ENCODE assay signal across 27 cellular contexts in the genomic region with DNA sequence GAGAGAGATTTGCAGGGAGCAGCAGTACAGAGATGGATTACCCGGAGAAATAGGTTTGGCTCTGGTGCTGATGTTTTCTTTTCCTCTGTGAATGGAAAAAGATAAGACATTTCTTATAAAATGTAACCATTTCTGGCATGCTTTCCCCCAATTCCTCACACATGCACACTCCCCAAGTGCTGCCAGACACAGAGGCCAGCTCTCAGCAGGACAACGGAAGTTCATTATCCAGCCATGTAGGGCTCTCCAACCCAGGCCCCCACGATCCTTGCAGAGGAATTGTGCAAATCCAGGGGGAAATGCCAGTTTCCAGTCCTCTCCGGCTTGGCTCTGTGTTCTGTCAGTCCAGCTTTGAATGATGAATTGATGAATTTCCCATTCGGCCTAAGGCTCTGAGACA.
"Had no signal": no experiment of that assay in that cellular context is flagged by ENCODE, and none has a peak within 500 bp of the region (broad histone marks: within the 10 kb centered on the region; RNA-seq: fewer than 3 reads in every experiment).

No MANE protein-coding gene starts in this region.

- H3K4me1 Mint-ChIP-seq: naive thymus-derived CD4-positive, alpha-beta T cell; T-cell had no signal

- H3K36me3 Mint-ChIP-seq: activated naive CD8-positive, alpha-beta T cell; naive thymus-derived CD4-positive, alpha-beta T cell; neural progenitor cell; stimulated activated memory B cell treated with anti-CD40 and anti-IgM and Interleukin-4, amounts not matched to agents 10 μg/mL and 1 μg/mL and 100 μg/mL, for 72 hours; T-cell had no signal

- H3K4me2 ChIP-seq: neural progenitor cell had no signal

- ATAC-seq: activated T-cell treated with anti-CD3 and anti-CD28 coated beads, Interleukin-2, amount 50 U/mL, for 72 hours; naive thymus-derived CD4-positive, alpha-beta T cell; stimulated activated memory B cell treated with anti-CD40 and anti-IgM and Interleukin-4, amounts not matched to agents 10 μg/mL and 1 μg/mL and 100 μg/mL, for 72 hours; T-cell had no signal

- H3K4me3 Mint-ChIP-seq: activated B cell treated with CpG ODN at 0.5 μM for 24 hours; activated naive CD8-positive, alpha-beta T cell; activated T-cell treated with anti-CD3 and anti-CD28 coated beads, Interleukin-2, amount 50 U/mL, for 72 hours; naive thymus-derived CD4-positive, alpha-beta T cell; neural progenitor cell; stimulated activated memory B cell treated with anti-CD40 and anti-IgM and Interleukin-4, amounts not matched to agents 10 μg/mL and 1 μg/mL and 100 μg/mL, for 72 hours; T-cell; T-helper 2 cell treated with Interferon-gamma antibody and Interleukin-4, amounts not matched to agents 5 μg/mL and 100 μg/mL, for 36 hours had no signal

- DNase-seq: activated B cell treated with CpG ODN at 0.5 μM for 24 hours; activated CD4-positive, alpha-beta T cell treated with anti-CD3 and anti-CD28 coated beads, Interleukin-2, amount 50 U/mL, for 4 hours; activated effector memory CD4-positive, alpha-beta T cell treated with Interleukin-2 at 50 U/mL for 16 hours; activated naive CD4-positive, alpha-beta T cell treated with Interleukin-2 at 50 U/mL for 16 hours; activated T-cell treated with anti-CD3 and anti-CD28 coated beads for 4 hours; activated T-cell treated with anti-CD3 and anti-CD28 coated beads, Interleukin-2, amount 50 U/mL, for 72 hours; brain microvascular endothelial cell; dermis blood vessel endothelial cell; effector CD4-positive, alpha-beta T cell; foreskin melanocyte; islet precursor cell; left cardiac atrium; midbrain; naive thymus-derived CD4-positive, alpha-beta T cell; sigmoid colon; small intestine; stimulated activated CD4-positive, alpha-beta T cell treated with anti-CD3 and anti-CD28 coated beads, Interleukin-1b, Interleukin-23, amount 100 ng/mL, for 48 hours; stimulated activated CD4-positive, alpha-beta T cell treated with anti-CD3 and anti-CD28 coated beads, Interleukin-4, amount 100 ng/mL, for 4 hours; stimulated activated CD8-positive, alpha-beta memory T cell treated with anti-CD3 and anti-CD28 coated beads, Interleukin-4, amount 100 ng/mL, for 48 hours; stomach; T-cell; transverse colon had no signal

- H3K9me3 ChIP-seq: esophagus muscularis mucosa, sigmoid colon, stomach, transverse colon had no signal

- H3K27ac Mint-ChIP-seq: activated B cell treated with CpG ODN at 0.5 μM for 24 hours; activated naive CD8-positive, alpha-beta T cell; activated T-cell treated with anti-CD3 and anti-CD28 coated beads, Interleukin-2, amount 50 U/mL, for 72 hours; naive thymus-derived CD4-positive, alpha-beta T cell; stimulated activated memory B cell treated with anti-CD40 and anti-IgM and Interleukin-4, amounts not matched to agents 10 μg/mL and 1 μg/mL and 100 μg/mL, for 72 hours; T-cell; T-helper 2 cell treated with Interferon-gamma antibody and Interleukin-4, amounts not matched to agents 5 μg/mL and 100 μg/mL, for 36 hours had no signal

- H3K27me3 ChIP-seq: brain microvascular endothelial cell, neural progenitor cell had no signal

- H3K9ac ChIP-seq: neural progenitor cell had no signal

- H3K27ac ChIP-seq: brain microvascular endothelial cell, esophagus muscularis mucosa, neural progenitor cell, sigmoid colon, stomach, transverse colon had no signal

- H3K9me3 Mint-ChIP-seq: activated T-cell treated with anti-CD3 and anti-CD28 coated beads, Interleukin-2, amount 50 U/mL, for 72 hours; naive thymus-derived CD4-positive, alpha-beta T cell; neural progenitor cell; T-cell; T-helper 2 cell treated with Interferon-gamma antibody and Interleukin-4, amounts not matched to agents 5 μg/mL and 100 μg/mL, for 36 hours had no signal

- H3K4me3 ChIP-seq: esophagus muscularis mucosa, neural progenitor cell, sigmoid colon, stomach, transverse colon had no signal

- H3K4me1 ChIP-seq: neural progenitor cell, sigmoid colon, transverse colon had no signal

- H2AFZ ChIP-seq: neural progenitor cell had no signal

- H3K36me3 ChIP-seq: brain microvascular endothelial cell, esophagus muscularis mucosa, neural progenitor cell, sigmoid colon, stomach, transverse colon had no signal
